In the genomic region with DNA sequence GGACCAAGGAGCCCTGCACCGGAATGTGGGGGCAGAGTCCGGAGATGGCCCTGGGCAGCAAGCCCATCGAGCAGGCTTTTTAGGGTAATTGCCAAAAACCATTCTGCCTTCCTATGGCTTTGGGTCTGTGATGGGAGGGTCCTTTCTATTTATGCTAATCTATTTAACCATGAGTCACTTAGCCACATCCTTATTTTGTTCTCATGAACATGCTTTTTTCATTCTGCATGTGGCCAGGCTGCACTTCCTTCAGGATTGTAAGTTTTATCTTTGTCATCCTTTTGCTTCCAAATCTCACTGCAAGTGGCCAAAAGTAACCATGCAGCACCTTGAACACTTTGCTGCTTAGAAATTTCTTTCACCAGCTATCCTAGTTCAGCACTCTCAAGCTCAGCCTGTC, we compare ENCODE assay signal across 23 cellular contexts.
DNase-seq lines count a peak whose midpoint lies in the region; ATAC-seq and TF ChIP-seq lines count a peak whose summit lies in the region.
"Had no signal": no experiment of that assay in that cellular context is flagged by ENCODE, and none has a peak within 500 bp of the region (broad histone marks: within the 10 kb centered on the region; RNA-seq: fewer than 3 reads in every experiment).

No MANE protein-coding gene starts in this region.

- no peaks in the 10 kb centered on the region for H3K36me3 Mint-ChIP-seq in neural progenitor cell
- no peaks in the 10 kb centered on the region for H3K36me3 Mint-ChIP-seq in mesothelial cell of epicardium

- H3K36me3 ChIP-seq in HUES64 (ENCODE audit: insufficient read depth, low read length) = no peaks in the 10 kb centered on the region
- no peaks in the 10 kb centered on the region for H3K36me3 ChIP-seq in fibroblast of lung (ENCODE audit: control insufficient read depth, insufficient read depth, low read length)
- H3K36me3 ChIP-seq in neural progenitor cell = no peaks in the 10 kb centered on the region
- H3K36me3 ChIP-seq: uterus had no signal

- TF ChIP-seq CTCF in AG10803 (conservative IDR thresholded peaks at IDR 0.05; ENCODE audit: low read length) (no peak), fibroblast of lung (conservative IDR thresholded peaks at IDR 0.05 in 1 of 2, IDR thresholded peaks at IDR 0.05 in 1 of 2; ENCODE audit: low read depth in 1 of 2, low read length in 2 of 2) (no peak), neural progenitor cell (IDR thresholded peaks at IDR 0.05) (no peak), mesothelial cell of epicardium (IDR thresholded peaks at IDR 0.05; ENCODE audit: unreplicated experiment) (no peak)

- H3K9me3 Mint-ChIP-seq in neural progenitor cell = no peaks in the 10 kb centered on the region
- H3K9me3 Mint-ChIP-seq in mesothelial cell of epicardium = peaks cover 4% of the 10 kb centered on the region
- H3K9me3 Mint-ChIP-seq: activated CD4-positive, alpha-beta memory T cell treated with anti-CD3 and anti-CD28 coated beads, Interleukin-2, amount 10 ng/mL, durations not matched to agents 7 days and 5 days; activated T-cell treated with anti-CD3 and anti-CD28 coated beads, Interleukin-2, amount 50 U/mL, for 24 hours; nephron; T-helper 1 cell treated with Interleukin-12 subunit alpha and Interleukin-12 subunit beta and Interleukin-4 antibody, amounts not matched to agents 30 μg/mL and 1 μg/mL, for 36 hours had no signal

- DNase-seq in AG10803 (ENCODE audit: low read depth) (peak; percentile 16), fibroblast of lung (ENCODE audit: low read depth in 2 of 2) (peak; percentile 18 to 49), occipital lobe (lab: John Stamatoyannopoulos, UW) (no peak), neural progenitor cell (ENCODE audit: low spot score) (no peak), mesothelial cell of epicardium (ENCODE audit: low spot score in 2 of 2, unreplicated experiment in 2 of 2) (no peak), SKM-1 treated with dmso at 0.1 percent for 144 hours (lab: John Stamatoyannopoulos, UW; ENCODE audit: unreplicated experiment) (no peak)
- DNase-seq: activated B cell treated with CpG ODN at 0.5 μM for 24 hours; activated CD4-positive, alpha-beta memory T cell treated with anti-CD3 and anti-CD28 coated beads, Interleukin-2, amount 10 ng/mL, durations not matched to agents 7 days and 5 days; activated naive CD4-positive, alpha-beta T cell treated with Interleukin-2 at 50 U/mL for 16 hours; activated T-cell treated with anti-CD3 and anti-CD28 coated beads, Interleukin-2, amount 50 U/mL, for 24 hours; amygdala; cerebellar nuclear complex; DMS 273 treated with DMSO at 0.1 percent for 48 hours; effector CD8-positive, alpha-beta T cell; NCI-H1417 treated with DMSO at 0.1 percent for 48 hours; NCI-H510A treated with DMSO at 0.1 percent for 48 hours; Right ventricle myocardium superior; uterus had no signal

- H3K27me3 ChIP-seq in HUES64 (ENCODE audit: insufficient read depth, low read length) (no peaks in the 10 kb centered on the region), fibroblast of lung (ENCODE audit: control insufficient read depth, insufficient read depth, low read length) (no peaks in the 10 kb centered on the region), neural progenitor cell (no peaks in the 10 kb centered on the region)
- H3K27me3 ChIP-seq: uterus had no signal

- H3K4me2 ChIP-seq in fibroblast of lung (ENCODE audit: extremely low read depth, insufficient read depth, low read length) = no peak overlapping the region
- H3K4me2 ChIP-seq in neural progenitor cell = no peak overlapping the region

- H3K79me2 ChIP-seq in fibroblast of lung (ENCODE audit: control insufficient read depth, insufficient read depth, low read length) (no peaks in the 10 kb centered on the region), neural progenitor cell (ENCODE audit: low read depth) (no peaks in the 10 kb centered on the region)

- H2AFZ ChIP-seq in fibroblast of lung (ENCODE audit: low read length) (no peak overlapping the region), neural progenitor cell (replicated peaks) (no peak overlapping the region)

- H3K4me3 Mint-ChIP-seq in neural progenitor cell = no peak overlapping the region
- H3K4me3 Mint-ChIP-seq in mesothelial cell of epicardium = no peak overlapping the region
- H3K4me3 Mint-ChIP-seq: activated B cell treated with CpG ODN at 0.5 μM for 24 hours; activated CD4-positive, alpha-beta memory T cell treated with anti-CD3 and anti-CD28 coated beads, Interleukin-2, amount 10 ng/mL, durations not matched to agents 7 days and 5 days; activated T-cell treated with anti-CD3 and anti-CD28 coated beads, Interleukin-2, amount 50 U/mL, for 24 hours; nephron; T-helper 1 cell treated with Interleukin-12 subunit alpha and Interleukin-12 subunit beta and Interleukin-4 antibody, amounts not matched to agents 30 μg/mL and 1 μg/mL, for 36 hours had no signal

- H3K9ac ChIP-seq in HUES64 (ENCODE audit: low read depth, low read length) (0 out of 2 replicates have a peak overlapping the region, but pooled peaks have one; percentile 30), fibroblast of lung (ENCODE audit: insufficient read depth, low read length) (no peak overlapping the region), neural progenitor cell (no peak overlapping the region)

- H3K27ac Mint-ChIP-seq in neural progenitor cell = no peak overlapping the region
- no peak overlapping the region for H3K27ac Mint-ChIP-seq in mesothelial cell of epicardium
- H3K27ac Mint-ChIP-seq: activated B cell treated with CpG ODN at 0.5 μM for 24 hours; activated CD4-positive, alpha-beta memory T cell treated with anti-CD3 and anti-CD28 coated beads, Interleukin-2, amount 10 ng/mL, durations not matched to agents 7 days and 5 days; activated T-cell treated with anti-CD3 and anti-CD28 coated beads, Interleukin-2, amount 50 U/mL, for 24 hours; nephron; T-helper 1 cell treated with Interleukin-12 subunit alpha and Interleukin-12 subunit beta and Interleukin-4 antibody, amounts not matched to agents 30 μg/mL and 1 μg/mL, for 36 hours had no signal

- ATAC-seq in SK-N-SH treated with all-trans-retinoic acid at 6 μM for 48 hours = peak; percentile 82
- ATAC-seq: esophagus mucosa had no signal

- H3F3A ChIP-seq in neural progenitor cell (ENCODE audit: low read depth) = no peaks in the 10 kb centered on the region

- H3K9me3 ChIP-seq in HUES64 (ENCODE audit: insufficient read depth, low read depth, low read length) (no peaks in the 10 kb centered on the region), fibroblast of lung (ENCODE audit: control insufficient read depth, insufficient read depth, low read depth, low read length) (no peaks in the 10 kb centered on the region), neural progenitor cell (ENCODE audit: low read depth) (no peaks in the 10 kb centered on the region)
- H3K9me3 ChIP-seq: uterus had no signal

- no peaks in the 10 kb centered on the region for H4K20me1 ChIP-seq in fibroblast of lung (ENCODE audit: control insufficient read depth, extremely low read depth, insufficient read depth, low read length)
- H4K20me1 ChIP-seq in neural progenitor cell (ENCODE audit: low read depth) = no peaks in the 10 kb centered on the region

- H3K4me1 ChIP-seq in HUES64 (ENCODE audit: insufficient read depth, low read length) = peaks cover 23% of the 10 kb centered on the region
- H3K4me1 ChIP-seq in fibroblast of lung (ENCODE audit: control insufficient read depth, extremely low read depth, insufficient read depth, low read length) = no peaks in the 10 kb centered on the region
- no peaks in the 10 kb centered on the region for H3K4me1 ChIP-seq in neural progenitor cell
- H3K4me1 ChIP-seq: uterus had no signal

- H3K4me3 ChIP-seq in AG10803 (ENCODE audit: low read length) (no peak overlapping the region), HUES64 (ENCODE audit: low read length) (no peak overlapping the region), fibroblast of lung (replicated peaks in 1 of 4; ENCODE audit: control extremely low read depth in 1 of 4, insufficient read depth in 1 of 4, low read depth in 3 of 4, low read length in 4 of 4) (no peak overlapping the region), neural progenitor cell (no peak overlapping the region)
- H3K4me3 ChIP-seq: uterus had no signal

- H3K27me3 Mint-ChIP-seq in neural progenitor cell (ENCODE audit: insufficient read depth, low read depth) (no peaks in the 10 kb centered on the region), mesothelial cell of epicardium (ENCODE audit: low read depth) (peaks cover 14% of the 10 kb centered on the region)

- 77% methylated on average over 3 of the region's 3 CpGs for WGBS in HUES64

- H3K27ac ChIP-seq in HUES64 (ENCODE audit: low read depth, low read length) (no peak overlapping the region), fibroblast of lung (ENCODE audit: insufficient read depth, low read length) (no peak overlapping the region), neural progenitor cell (no peak overlapping the region)
- H3K27ac ChIP-seq: uterus had no signal

- H3K4me1 Mint-ChIP-seq in neural progenitor cell (peaks cover 3% of the 10 kb centered on the region), mesothelial cell of epicardium (no peaks in the 10 kb centered on the region)

TF ChIP-seq in SK-N-SH treated with all-trans-retinoic acid at 6 μM for 48 hours, 23 proteins besides CTCF, POLR2A, EP300 and RAD21 (continues in another document):
- TF ChIP-seq, protein P1, sequence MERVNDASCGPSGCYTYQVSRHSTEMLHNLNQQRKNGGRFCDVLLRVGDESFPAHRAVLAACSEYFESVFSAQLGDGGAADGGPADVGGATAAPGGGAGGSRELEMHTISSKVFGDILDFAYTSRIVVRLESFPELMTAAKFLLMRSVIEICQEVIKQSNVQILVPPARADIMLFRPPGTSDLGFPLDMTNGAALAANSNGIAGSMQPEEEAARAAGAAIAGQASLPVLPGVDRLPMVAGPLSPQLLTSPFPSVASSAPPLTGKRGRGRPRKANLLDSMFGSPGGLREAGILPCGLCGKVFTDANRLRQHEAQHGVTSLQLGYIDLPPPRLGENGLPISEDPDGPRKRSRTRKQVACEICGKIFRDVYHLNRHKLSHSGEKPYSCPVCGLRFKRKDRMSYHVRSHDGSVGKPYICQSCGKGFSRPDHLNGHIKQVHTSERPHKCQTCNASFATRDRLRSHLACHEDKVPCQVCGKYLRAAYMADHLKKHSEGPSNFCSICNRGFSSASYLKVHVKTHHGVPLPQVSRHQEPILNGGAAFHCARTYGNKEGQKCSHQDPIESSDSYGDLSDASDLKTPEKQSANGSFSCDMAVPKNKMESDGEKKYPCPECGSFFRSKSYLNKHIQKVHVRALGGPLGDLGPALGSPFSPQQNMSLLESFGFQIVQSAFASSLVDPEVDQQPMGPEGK (CRISPR knock-in tag; IDR thresholded peaks at IDR 0.05; ENCODE audit: borderline replicate concordance) = no peak

Comparison
In these comparisons a context has a peak if more than half of its experiments do, and no peak if none do; other contexts are left out.
1. DNase-seq: peak in AG10803 (single experiment) and fibroblast of lung (2 of 2); none in occipital lobe (single experiment), neural progenitor cell (single experiment), mesothelial cell of epicardium (0 of 2) and SKM-1 treated with dmso at 0.1 percent for 144 hours (single experiment).